Comparison of ENCODE assay signal across 29 cellular contexts in genomic region chr10:69732147-69732825, GRCh38.
DNase-seq lines count a peak whose midpoint lies in the region; ATAC-seq and TF ChIP-seq lines count a peak whose summit lies in the region.
"Had no signal": no experiment of that assay in that cellular context is flagged by ENCODE, and none has a peak within 500 bp of the region (broad histone marks: within the 10 kb centered on the region; RNA-seq: fewer than 3 reads in every experiment).

No MANE protein-coding gene starts in this region.

- CTCF ChIA-PET in HCT116 (lab: Charles Lee) = interaction anchor here (1.5 to 2.0 kb wide), 2 partner anchors 11 to 69 kb away, joined by 3 to 8 read pairs; no protein-coding TSS in a partner anchor

- H3K27me3 ChIP-seq in HCT116 (ENCODE audit: insufficient read depth, low read length) = no peaks in the 10 kb centered on the region
- H3K27me3 ChIP-seq in adrenal gland = no peaks in the 10 kb centered on the region
- H3K27me3 ChIP-seq in right cardiac atrium (ENCODE audit: control insufficient read depth, insufficient read depth) = no peaks in the 10 kb centered on the region
- H3K27me3 ChIP-seq: right lobe of liver had no signal

- H3K4me3 ChIP-seq in HCT116 (replicated peaks in 1 of 2; ENCODE audit: low read depth in 1 of 2, low read length in 2 of 2) = no peak overlapping the region
- H3K4me3 ChIP-seq in adrenal gland = no peak overlapping the region
- no peak overlapping the region for H3K4me3 ChIP-seq in right cardiac atrium (ENCODE audit: low read length)
- H3K4me3 ChIP-seq: GM12878, right lobe of liver had no signal

- DNase-seq in HCT116 (ENCODE audit: low read depth, low spot score) (no peak), adrenal gland (peak in 6 of 7 donors; percentile 41 to 57 (median 48)), right cardiac atrium (peak; percentile 44 to 84 (median 74)), sciatic nerve (ENCODE audit: low spot score) (peak; percentile 53), SKM-1 treated with dmso at 0.1 percent for 144 hours (lab: John Stamatoyannopoulos, UW; ENCODE audit: unreplicated experiment) (no peak), T-helper 2 cell (no peak)
- no peak for DNase-seq in activated T-cell treated with anti-CD3 and anti-CD28 coated beads, Interleukin-2, amount 50 U/mL, for 24 hours
- DNase-seq: activated CD4-positive, CD25-positive, alpha-beta regulatory T cell; activated naive CD4-positive, alpha-beta T cell treated with anti-CD3 and anti-CD28 coated beads, Interleukin-2, amount 50 U/mL, for 16 hours; Calu3; endodermal cell; foreskin fibroblast; Karpas-422; left colon; NCI-H1048; NCI-H1694 treated with DMSO at 0.1 percent for 48 hours; NCI-H2171; NCI-H526 treated with DMSO at 0.1 percent for 48 hours; right lobe of liver; stimulated activated CD4-positive, alpha-beta T cell treated with anti-CD3 and anti-CD28 coated beads, Interleukin-4, amount 100 ng/mL, for 4 hours had no signal

- TF ChIP-seq CTCF in HCT116 (IDR thresholded peaks at IDR 0.05 in 2 of 3, conservative IDR thresholded peaks at IDR 0.05 in 1 of 3; ENCODE audit: borderline replicate concordance in 1 of 3, insufficient read depth in 1 of 3, low read depth in 2 of 3, low read length in 2 of 3) (no peak), adrenal gland (IDR thresholded peaks at IDR 0.05) (no peak)

- H3K9me3 Mint-ChIP-seq in activated T-cell treated with anti-CD3 and anti-CD28 coated beads, Interleukin-2, amount 50 U/mL, for 24 hours = no peaks in the 10 kb centered on the region
- H3K9me3 Mint-ChIP-seq: CD14-positive monocyte; dendritic cell treated with granulocyte-macrophage colony-stimulating factor and Interleukin-4, amounts not matched to agents 40 ng/mL and 50 ng/mL, for 4 days; endodermal cell; mesothelial cell of epicardium; naive thymus-derived CD8-positive, alpha-beta T cell; stimulated activated memory B cell treated with anti-CD40 and anti-IgM and Interleukin-4, amounts not matched to agents 10 μg/mL and 1 μg/mL and 100 μg/mL, for 72 hours had no signal

- H2AFZ ChIP-seq in HCT116 (ENCODE audit: low read depth, low read length, poor library complexity, severe bottlenecking) = no peak overlapping the region
- H2AFZ ChIP-seq: parathyroid adenoma had no signal

- no peaks in the 10 kb centered on the region for H3K9me3 ChIP-seq in HCT116 (ENCODE audit: control insufficient read depth in 1 of 2, insufficient read depth in 1 of 2, low read depth in 1 of 2, low read length in 2 of 2)
- H3K9me3 ChIP-seq in adrenal gland (replicated peaks in 1 of 3) = no peaks in the 10 kb centered on the region
- no peaks in the 10 kb centered on the region for H3K9me3 ChIP-seq in right cardiac atrium (ENCODE audit: control insufficient read depth, low read length)
- H3K9me3 ChIP-seq: right lobe of liver had no signal

- WGBS in adrenal gland, 4 donors = 80 to 86% (median 82%) methylated on average over 15 to 16 of the region's 16 CpGs
- 81% methylated on average over 16 of the region's 16 CpGs for WGBS in right cardiac atrium

- H3K36me3 ChIP-seq in HCT116 (ENCODE audit: control insufficient read depth in 1 of 2, insufficient read depth in 2 of 2, low read length in 2 of 2) (no peaks in the 10 kb centered on the region), adrenal gland (replicated peaks in 1 of 2) (no peaks in the 10 kb centered on the region)
- H3K36me3 ChIP-seq: right lobe of liver had no signal

- TF ChIP-seq RAD21 in HCT116 (IDR thresholded peaks at IDR 0.05; ENCODE audit: low read depth) = no peak; the same call in 1 of the 2 replicates

- no peak for TF ChIP-seq POLR2A in HCT116 (IDR thresholded peaks at IDR 0.05; ENCODE audit: borderline replicate concordance, extremely low read depth, insufficient read depth, insufficient read length)
- no peak for TF ChIP-seq POLR2A in adrenal gland (IDR thresholded peaks at IDR 0.05)

- no TSS peak for BruUV-seq in HCT116 (replicated peaks; lab: Mats Ljungman, UMichigan)

- intact Hi-C loops in HCT116 (cut with micrococcal nuclease) = no loop called here
- intact Hi-C loops in adrenal gland (cut with DNase I) = no loop called here
- intact Hi-C loops in right cardiac atrium (cut with DNase I) = loop anchor here in 1 of 4 donors (5.0 kb wide), 1 partner anchor 70 kb away; the partner anchor contains the start of gene COL13A1
- intact Hi-C loops in sciatic nerve (cut with DNase I) = no loop called here

- RAD21 ChIA-PET in HCT116 (lab: Charles Lee; ENCODE audit: low non-redundant PET in 1 of 2, low total read pairs in 2 of 2, uncharacterized antibody in 2 of 2, unreplicated experiment in 2 of 2) = no interaction called here

- H3K9ac ChIP-seq in HCT116 (ENCODE audit: low read length) = no peak overlapping the region
- H3K9ac ChIP-seq: parathyroid adenoma had no signal

- H4K20me1 ChIP-seq in HCT116 (ENCODE audit: insufficient read depth) = no peaks in the 10 kb centered on the region

- H3K4me1 Mint-ChIP-seq in activated T-cell treated with anti-CD3 and anti-CD28 coated beads, Interleukin-2, amount 50 U/mL, for 24 hours (ENCODE audit: low read depth) = peaks cover 18% of the 10 kb centered on the region
- H3K4me1 Mint-ChIP-seq: CD14-positive monocyte; stimulated activated memory B cell treated with anti-CD40 and anti-IgM and Interleukin-4, amounts not matched to agents 10 μg/mL and 1 μg/mL and 100 μg/mL, for 72 hours had no signal

- H3K27me3 Mint-ChIP-seq in activated T-cell treated with anti-CD3 and anti-CD28 coated beads, Interleukin-2, amount 50 U/mL, for 24 hours = peaks cover 27% of the 10 kb centered on the region

- POLR2A ChIA-PET in HCT116 (lab: Charles Lee) = no interaction called here

- H3K36me3 Mint-ChIP-seq in activated T-cell treated with anti-CD3 and anti-CD28 coated beads, Interleukin-2, amount 50 U/mL, for 24 hours (ENCODE audit: low read depth) = no peaks in the 10 kb centered on the region
- H3K36me3 Mint-ChIP-seq: CD14-positive monocyte; mesothelial cell of epicardium; naive thymus-derived CD8-positive, alpha-beta T cell; stimulated activated memory B cell treated with anti-CD40 and anti-IgM and Interleukin-4, amounts not matched to agents 10 μg/mL and 1 μg/mL and 100 μg/mL, for 72 hours had no signal

- no peak overlapping the region for H3K4me3 Mint-ChIP-seq in activated T-cell treated with anti-CD3 and anti-CD28 coated beads, Interleukin-2, amount 50 U/mL, for 24 hours
- H3K4me3 Mint-ChIP-seq: CD14-positive monocyte; dendritic cell treated with granulocyte-macrophage colony-stimulating factor and Interleukin-4, amounts not matched to agents 40 ng/mL and 50 ng/mL, for 4 days; endodermal cell; mesothelial cell of epicardium; naive thymus-derived CD8-positive, alpha-beta T cell; stimulated activated memory B cell treated with anti-CD40 and anti-IgM and Interleukin-4, amounts not matched to agents 10 μg/mL and 1 μg/mL and 100 μg/mL, for 72 hours had no signal

- no peak overlapping the region for H3K27ac Mint-ChIP-seq in activated T-cell treated with anti-CD3 and anti-CD28 coated beads, Interleukin-2, amount 50 U/mL, for 24 hours
- H3K27ac Mint-ChIP-seq: dendritic cell treated with granulocyte-macrophage colony-stimulating factor and Interleukin-4, amounts not matched to agents 40 ng/mL and 50 ng/mL, for 4 days; endodermal cell; mesothelial cell of epicardium; stimulated activated memory B cell treated with anti-CD40 and anti-IgM and Interleukin-4, amounts not matched to agents 10 μg/mL and 1 μg/mL and 100 μg/mL, for 72 hours had no signal

- no peak overlapping the region for H3K4me2 ChIP-seq in HCT116 (ENCODE audit: low read length)

- H3K79me2 ChIP-seq in HCT116 (ENCODE audit: insufficient read depth, low read length) = no peaks in the 10 kb centered on the region
- H3K79me2 ChIP-seq: parathyroid adenoma had no signal

- no peak overlapping the region for H3K27ac ChIP-seq in HCT116 (ENCODE audit: low read depth, low read length)
- no peak overlapping the region for H3K27ac ChIP-seq in adrenal gland
- peak overlapping the region; percentile 9 for H3K27ac ChIP-seq in right cardiac atrium (ENCODE audit: low read length)
- H3K27ac ChIP-seq: parathyroid adenoma, right lobe of liver had no signal

- H3K4me1 ChIP-seq in HCT116 (ENCODE audit: control insufficient read depth in 1 of 2, insufficient read depth in 2 of 2, low read length in 2 of 2) (peaks cover 0 to 8% of the 10 kb centered on the region in 2 experiments; a peak in 2 of 4 replicates), adrenal gland (replicated peaks in 1 of 2) (peaks cover 6 to 32% of the 10 kb centered on the region in 2 donors), right cardiac atrium (ENCODE audit: control insufficient read depth, insufficient read depth, low read length) (peaks cover 12% of the 10 kb centered on the region)
- H3K4me1 ChIP-seq: right lobe of liver had no signal

- ATAC-seq in HCT116 = peak; percentile 26; the same call in 1 of the 2 replicates
- peak; percentile 35 to 44 for ATAC-seq in right cardiac atrium
- no peak for ATAC-seq in sciatic nerve
- ATAC-seq: esophagus mucosa; GM12878; left colon; naive thymus-derived CD8-positive, alpha-beta T cell; Panc1; right lobe of liver; stimulated activated memory B cell treated with anti-CD40 and anti-IgM and Interleukin-4, amounts not matched to agents 10 μg/mL and 1 μg/mL and 100 μg/mL, for 72 hours had no signal

- H3K9me2 ChIP-seq in HCT116 (ENCODE audit: insufficient read depth) = no peaks in the 10 kb centered on the region

TF ChIP-seq in HCT116, 20 proteins besides CTCF, POLR2A, EP300 and RAD21:
- no peak for TF ChIP-seq TCF7L2 (IDR thresholded peaks at IDR 0.05; ENCODE audit: borderline replicate concordance, extremely low read depth, insufficient read depth, insufficient read length)

Comparison
In these comparisons a context has a peak if more than half of its experiments do, and no peak if none do; other contexts are left out.
1. DNase-seq: peak in adrenal gland (6 of 7), right cardiac atrium (3 of 3) and sciatic nerve (single experiment); none in HCT116 (single experiment), SKM-1 treated with dmso at 0.1 percent for 144 hours (single experiment), activated T-cell treated with anti-CD3 and anti-CD28 coated beads, Interleukin-2, amount 50 U/mL, for 24 hours (single experiment) and T-helper 2 cell (0 of 5).